In genomic region chr1:229147086-229147485, GRCh38 we compare ENCODE assay signal across 1 cellular context.
TF ChIP-seq lines count a peak whose summit lies in the region.

No MANE protein-coding gene starts in this region.

TF ChIP-seq in HepG2, 621 proteins besides CTCF, POLR2A, EP300 and RAD21 (continued from another document):
- TF ChIP-seq ZNF318 (CRISPR knock-in tag; IDR thresholded peaks at IDR 0.05) (0 out of 2 replicates have a peak, but pooled peaks have one; percentile 23), ZBTB38 (CRISPR knock-in tag; IDR thresholded peaks at IDR 0.05) (peak; percentile 92), SP140L (CRISPR knock-in tag; IDR thresholded peaks at IDR 0.05; ENCODE audit: borderline replicate concordance) (no peak), CBX2 (IDR thresholded peaks at IDR 0.05; ENCODE audit: low read depth, low read length) (no peak), CBX2 (CRISPR knock-in tag; IDR thresholded peaks at IDR 0.05; ENCODE audit: low read depth) (no peak), MED8 (CRISPR knock-in tag; IDR thresholded peaks at IDR 0.05; ENCODE audit: insufficient replicate concordance) (no peak), AGO2 (optimal IDR thresholded peaks at IDR 0.05; ENCODE audit: low read depth, low read length) (peak; percentile 25), ELF4 (CRISPR knock-in tag; IDR thresholded peaks at IDR 0.05; ENCODE audit: borderline replicate concordance) (no peak), ONECUT2 (CRISPR knock-in tag; IDR thresholded peaks at IDR 0.05) (no peak), ZNF281 (CRISPR knock-in tag; IDR thresholded peaks at IDR 0.05; ENCODE audit: borderline replicate concordance) (no peak), PAF1 (CRISPR knock-in tag; IDR thresholded peaks at IDR 0.05) (no peak), ZNF792 (CRISPR knock-in tag; IDR thresholded peaks at IDR 0.05) (no peak), MTA1 (CRISPR knock-in tag; IDR thresholded peaks at IDR 0.05; ENCODE audit: borderline replicate concordance) (0 out of 2 replicates have a peak, but pooled peaks have one; percentile 43), CBX1 (IDR thresholded peaks at IDR 0.05; ENCODE audit: low read depth) (no peak), RXRA (CRISPR knock-in tag; IDR thresholded peaks at IDR 0.05) (0 out of 2 replicates have a peak, but pooled peaks have one; percentile 1)
TF ChIP-seq in HepG2: peak in this region for 6.
